Comparison of ENCODE assay signal across 8 cellular contexts in the genomic region with DNA sequence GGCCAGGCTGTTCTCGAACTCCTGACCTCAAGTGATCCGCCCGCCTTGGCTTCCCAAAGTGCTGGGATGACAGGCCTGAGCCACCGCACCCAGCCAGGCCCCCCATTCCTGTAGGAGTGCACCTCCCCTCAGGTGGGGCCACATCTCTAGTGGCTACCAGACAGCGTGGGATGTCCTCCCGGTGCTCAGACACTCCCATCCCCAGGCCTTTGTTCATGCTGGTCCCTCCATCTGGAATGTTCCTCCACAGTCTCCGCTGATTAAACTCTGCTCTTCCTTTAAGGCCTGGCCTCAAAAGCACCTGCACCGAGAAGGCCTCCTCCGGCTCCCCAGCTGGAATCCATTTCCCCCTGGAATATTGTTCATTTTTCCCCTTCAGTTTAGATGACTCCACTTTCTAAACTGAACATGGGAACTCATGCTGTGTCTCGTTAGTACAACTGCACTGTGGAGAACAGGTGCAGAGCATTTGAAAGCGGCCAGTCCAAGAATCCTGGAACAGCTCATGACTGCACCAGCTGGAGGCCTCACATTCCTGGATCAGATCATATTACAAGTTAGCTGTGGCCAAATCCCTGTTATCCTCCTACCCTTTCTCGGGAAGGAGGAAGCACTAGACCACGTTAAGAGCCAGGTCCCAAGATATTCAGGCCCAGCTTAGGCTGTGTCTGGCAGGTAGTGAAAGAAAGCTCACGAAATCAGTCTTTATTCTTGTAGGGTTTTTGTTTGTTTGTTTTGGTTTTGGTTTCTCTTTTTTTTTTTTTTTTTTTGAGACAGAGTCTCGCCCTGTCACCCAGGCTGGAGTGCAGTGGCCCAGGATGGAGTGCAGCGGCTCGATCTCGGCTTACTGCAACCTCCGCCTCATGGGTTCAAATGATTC.
A peak's percentile ranks its signal among the peaks of the same experiment; 100 is the strongest.
DNase-seq lines count a peak whose midpoint lies in the region; ATAC-seq and FAIRE-seq lines count a peak whose summit lies in the region.

No MANE protein-coding gene starts in this region.

- H3K9me3 Mint-ChIP-seq in memory B cell = no peaks in the 10 kb centered on the region

- H3K4me3 Mint-ChIP-seq in memory B cell = no peak overlapping the region

- ATAC-seq in memory B cell (ENCODE audit: low read depth) (peak; percentile 32), GM19035 (IDR thresholded peaks at IDR 0.05; ENCODE audit: unreplicated experiment) (no peak), HG03457 (IDR thresholded peaks at IDR 0.05; ENCODE audit: unreplicated experiment) (no peak)

- peak; percentile 92 for DNase-seq in NCI-H345 (lab: John Stamatoyannopoulos, UW)
- DNase-seq in dedifferentiated amniotic fluid mesenchymal stem cell (ENCODE audit: extremely low spot score) = peak; percentile 78
- no peak for DNase-seq in memory B cell (ENCODE audit: low spot score in 2 of 2)
- no peak for DNase-seq in GM19238 (ENCODE audit: insufficient read length, low spot score)
- DNase-seq in middle frontal gyrus (ENCODE audit: extremely low spot score, low spot score) = no peak

- no peaks in the 10 kb centered on the region for H3K27me3 Mint-ChIP-seq in memory B cell

- peak; percentile 98 for FAIRE-seq in G401.6 (lab: Jason Lieb, UNC)

- no peak overlapping the region for H3K27ac Mint-ChIP-seq in memory B cell

- H3K36me3 Mint-ChIP-seq in memory B cell = no peaks in the 10 kb centered on the region

- H3K4me1 Mint-ChIP-seq in memory B cell = no peaks in the 10 kb centered on the region

Comparison
In these comparisons a context has a peak if more than half of its experiments do, and no peak if none do; other contexts are left out.
1. DNase-seq: peak in NCI-H345 (single experiment) and dedifferentiated amniotic fluid mesenchymal stem cell (single experiment); none in memory B cell (0 of 2), GM19238 (single experiment) and middle frontal gyrus (single experiment).